8 cellular contexts compared by ENCODE assay signal in the genomic region with DNA sequence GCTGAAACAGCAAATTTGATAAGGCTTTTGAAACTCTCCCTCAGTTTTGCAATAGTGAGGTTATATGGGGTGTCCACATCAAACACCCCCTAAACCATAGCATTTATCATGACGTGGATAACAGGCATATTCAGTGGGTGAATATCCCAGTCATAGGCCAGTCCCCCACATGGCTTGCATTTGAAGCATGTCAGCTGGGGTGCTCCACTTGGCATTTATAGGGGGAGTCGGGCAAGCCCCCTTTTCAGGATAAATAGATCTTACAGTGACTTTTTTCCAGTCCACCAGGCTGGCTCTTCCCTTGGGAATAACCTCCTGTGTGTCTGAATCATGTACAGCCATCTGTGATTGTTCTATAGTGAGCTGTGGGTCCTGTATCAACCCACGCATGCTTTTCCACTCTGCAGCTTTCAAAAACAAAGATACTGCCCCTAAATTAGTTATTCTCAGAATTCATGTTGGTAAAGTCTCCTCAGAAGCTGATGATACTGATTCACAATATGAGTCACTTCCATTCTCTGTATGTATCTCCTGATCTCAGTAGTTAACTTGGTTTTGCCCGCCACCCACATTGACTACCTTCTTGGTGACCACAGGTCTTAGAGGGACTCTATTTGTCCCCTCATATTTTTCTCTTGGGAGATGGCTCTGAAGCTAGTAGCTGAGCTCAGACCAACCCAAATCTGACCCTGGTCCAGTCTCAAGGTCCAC.
DNase-seq lines count a peak whose midpoint lies in the region; ATAC-seq and TF ChIP-seq lines count a peak whose summit lies in the region.

No MANE protein-coding gene starts in this region.

- H3K4me1 Mint-ChIP-seq in activated naive CD8-positive, alpha-beta T cell treated with anti-CD3 and anti-CD28 coated beads, Interleukin-2, amount 50 U/mL, for 24 hours = peaks cover 40% of the 10 kb centered on the region

- H3K9me3 ChIP-seq in tibial artery (no peaks in the 10 kb centered on the region), gastroesophageal sphincter (no peaks in the 10 kb centered on the region), lower lobe of right lung (no peaks in the 10 kb centered on the region)

- H3K36me3 ChIP-seq in tibial artery = no peaks in the 10 kb centered on the region
- no peaks in the 10 kb centered on the region for H3K36me3 ChIP-seq in gastroesophageal sphincter
- H3K36me3 ChIP-seq in lower lobe of right lung = no peaks in the 10 kb centered on the region

- 62 to 64% methylated on average over 3 of the region's 4 CpGs for WGBS in gastroesophageal sphincter (ENCODE audit: low coverage in 1 of 2), 2 donors

- peak; percentile 19 to 43 for DNase-seq in stimulated activated CD4-positive, alpha-beta T cell treated with anti-CD3 and anti-CD28 coated beads, Interleukin-12 subunit alpha, Interleukin-12 subunit beta, amount 100 ng/mL, for 24 hours (ENCODE audit: low read depth in 2 of 2)
- no peak for DNase-seq in stimulated activated CD4-positive, alpha-beta T cell treated with anti-CD3 and anti-CD28 coated beads, Interleukin-12 subunit alpha, Interleukin-12 subunit beta, amount 100 ng/mL, for 4 hours
- DNase-seq in activated naive CD8-positive, alpha-beta T cell treated with anti-CD3 and anti-CD28 coated beads, Interleukin-2, amount 50 U/mL, for 24 hours = peak; percentile 55
- peak; percentile 51 for DNase-seq in superior temporal gyrus (ENCODE audit: extremely low spot score)
- DNase-seq in tibial artery = no peak
- DNase-seq in lower lobe of right lung = no peak

- H3K4me3 ChIP-seq in tibial artery (no peak overlapping the region), gastroesophageal sphincter (no peak overlapping the region), lower lobe of right lung (no peak overlapping the region)

- H3K27me3 Mint-ChIP-seq in activated naive CD8-positive, alpha-beta T cell treated with anti-CD3 and anti-CD28 coated beads, Interleukin-2, amount 50 U/mL, for 24 hours = peaks cover 5% of the 10 kb centered on the region

- ATAC-seq in HG03432 (IDR thresholded peaks at IDR 0.05; ENCODE audit: unreplicated experiment) = peak; percentile 95
- ATAC-seq in activated naive CD8-positive, alpha-beta T cell treated with anti-CD3 and anti-CD28 coated beads, Interleukin-2, amount 50 U/mL, for 24 hours = peak; percentile 89
- no peak for ATAC-seq in gastroesophageal sphincter
- no peak for ATAC-seq in lower lobe of right lung

- H3K9me3 Mint-ChIP-seq in activated naive CD8-positive, alpha-beta T cell treated with anti-CD3 and anti-CD28 coated beads, Interleukin-2, amount 50 U/mL, for 24 hours = no peaks in the 10 kb centered on the region

- no peak for TF ChIP-seq POLR2A in gastroesophageal sphincter (IDR thresholded peaks at IDR 0.05)

- no peak for TF ChIP-seq CTCF in tibial artery (IDR thresholded peaks at IDR 0.05)
- no peak for TF ChIP-seq CTCF in gastroesophageal sphincter (IDR thresholded peaks at IDR 0.05)
- TF ChIP-seq CTCF in lower lobe of right lung (IDR thresholded peaks at IDR 0.05) = no peak

- no peak for TF ChIP-seq EP300 in gastroesophageal sphincter (IDR thresholded peaks at IDR 0.05)

- peak overlapping the region; percentile 37 for H3K4me3 Mint-ChIP-seq in activated naive CD8-positive, alpha-beta T cell treated with anti-CD3 and anti-CD28 coated beads, Interleukin-2, amount 50 U/mL, for 24 hours

- no peaks in the 10 kb centered on the region for H3K4me1 ChIP-seq in tibial artery
- no peaks in the 10 kb centered on the region for H3K4me1 ChIP-seq in gastroesophageal sphincter
- H3K4me1 ChIP-seq in lower lobe of right lung = no peaks in the 10 kb centered on the region

- H3K27ac ChIP-seq in tibial artery (no peak overlapping the region), gastroesophageal sphincter (no peak overlapping the region), lower lobe of right lung (no peak overlapping the region)

- no peaks in the 10 kb centered on the region for H3K36me3 Mint-ChIP-seq in activated naive CD8-positive, alpha-beta T cell treated with anti-CD3 and anti-CD28 coated beads, Interleukin-2, amount 50 U/mL, for 24 hours (ENCODE audit: low read depth)

- no peaks in the 10 kb centered on the region for H3K27me3 ChIP-seq in tibial artery
- no peaks in the 10 kb centered on the region for H3K27me3 ChIP-seq in gastroesophageal sphincter
- H3K27me3 ChIP-seq in lower lobe of right lung (ENCODE audit: low read depth) = no peaks in the 10 kb centered on the region

- intact Hi-C loops in tibial artery (cut with DNase I; ENCODE audit: low total_unique reads) (no loop called here), lower lobe of right lung (cut with DNase I) (no loop called here)

- H3K27ac Mint-ChIP-seq in activated naive CD8-positive, alpha-beta T cell treated with anti-CD3 and anti-CD28 coated beads, Interleukin-2, amount 50 U/mL, for 24 hours = peak overlapping the region; percentile 89

Comparison
In these comparisons a context has a peak if more than half of its experiments do, and no peak if none do; other contexts are left out.
1. DNase-seq: peak in stimulated activated CD4-positive, alpha-beta T cell treated with anti-CD3 and anti-CD28 coated beads, Interleukin-12 subunit alpha, Interleukin-12 subunit beta, amount 100 ng/mL, for 24 hours (2 of 2), activated naive CD8-positive, alpha-beta T cell treated with anti-CD3 and anti-CD28 coated beads, Interleukin-2, amount 50 U/mL, for 24 hours (single experiment) and superior temporal gyrus (single experiment); none in stimulated activated CD4-positive, alpha-beta T cell treated with anti-CD3 and anti-CD28 coated beads, Interleukin-12 subunit alpha, Interleukin-12 subunit beta, amount 100 ng/mL, for 4 hours (single experiment), tibial artery (0 of 2) and lower lobe of right lung (single experiment).
2. ATAC-seq: peak in HG03432 (single experiment) and activated naive CD8-positive, alpha-beta T cell treated with anti-CD3 and anti-CD28 coated beads, Interleukin-2, amount 50 U/mL, for 24 hours (single experiment); none in gastroesophageal sphincter (single experiment) and lower lobe of right lung (0 of 2).